In the genomic region with DNA sequence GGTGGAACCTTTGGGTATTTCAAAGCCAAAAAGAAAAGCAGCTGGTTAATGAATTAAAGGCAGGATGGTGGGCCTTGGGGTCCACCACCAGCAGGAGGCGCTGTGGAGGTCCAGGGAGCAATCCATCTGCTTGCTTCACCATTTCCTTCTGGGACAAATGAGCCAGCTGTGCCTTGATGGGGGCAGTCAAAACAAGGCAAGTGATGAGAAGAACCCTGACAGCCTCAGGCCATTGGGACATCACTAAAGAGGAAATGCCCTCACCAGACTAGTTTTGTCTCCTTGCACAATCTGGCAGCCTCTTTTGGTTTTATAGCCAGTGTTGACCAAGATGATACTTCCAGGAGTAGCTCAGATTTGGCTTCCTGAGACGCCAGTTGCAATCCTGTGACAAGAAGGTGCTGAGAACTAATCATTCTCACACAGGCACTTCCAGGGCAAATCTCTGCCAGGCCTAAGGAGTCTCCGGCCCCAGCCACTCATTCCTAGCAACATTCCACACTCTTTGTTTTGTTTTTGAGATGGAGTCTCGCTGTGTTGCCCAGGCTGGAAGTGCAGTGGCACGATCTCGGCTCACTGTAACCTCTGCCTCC, we compare ENCODE assay signal across 1 cellular context.
TF ChIP-seq lines count a peak whose summit lies in the region.

No MANE protein-coding gene starts in this region.

TF ChIP-seq in K562, 482 proteins besides CTCF, POLR2A, EP300 and RAD21 (continued from another document and continues in another):
- TF ChIP-seq, protein P1, sequence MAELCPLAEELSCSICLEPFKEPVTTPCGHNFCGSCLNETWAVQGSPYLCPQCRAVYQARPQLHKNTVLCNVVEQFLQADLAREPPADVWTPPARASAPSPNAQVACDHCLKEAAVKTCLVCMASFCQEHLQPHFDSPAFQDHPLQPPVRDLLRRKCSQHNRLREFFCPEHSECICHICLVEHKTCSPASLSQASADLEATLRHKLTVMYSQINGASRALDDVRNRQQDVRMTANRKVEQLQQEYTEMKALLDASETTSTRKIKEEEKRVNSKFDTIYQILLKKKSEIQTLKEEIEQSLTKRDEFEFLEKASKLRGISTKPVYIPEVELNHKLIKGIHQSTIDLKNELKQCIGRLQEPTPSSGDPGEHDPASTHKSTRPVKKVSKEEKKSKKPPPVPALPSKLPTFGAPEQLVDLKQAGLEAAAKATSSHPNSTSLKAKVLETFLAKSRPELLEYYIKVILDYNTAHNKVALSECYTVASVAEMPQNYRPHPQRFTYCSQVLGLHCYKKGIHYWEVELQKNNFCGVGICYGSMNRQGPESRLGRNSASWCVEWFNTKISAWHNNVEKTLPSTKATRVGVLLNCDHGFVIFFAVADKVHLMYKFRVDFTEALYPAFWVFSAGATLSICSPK (IDR thresholded peaks at IDR 0.05; ENCODE audit: borderline replicate concordance) = no peak
- TF ChIP-seq SPI1 (IDR thresholded peaks at IDR 0.05; ENCODE audit: borderline replicate concordance, low read depth, low read length) = no peak; the same call in 1 of the 2 replicates
- TF ChIP-seq, protein P2, sequence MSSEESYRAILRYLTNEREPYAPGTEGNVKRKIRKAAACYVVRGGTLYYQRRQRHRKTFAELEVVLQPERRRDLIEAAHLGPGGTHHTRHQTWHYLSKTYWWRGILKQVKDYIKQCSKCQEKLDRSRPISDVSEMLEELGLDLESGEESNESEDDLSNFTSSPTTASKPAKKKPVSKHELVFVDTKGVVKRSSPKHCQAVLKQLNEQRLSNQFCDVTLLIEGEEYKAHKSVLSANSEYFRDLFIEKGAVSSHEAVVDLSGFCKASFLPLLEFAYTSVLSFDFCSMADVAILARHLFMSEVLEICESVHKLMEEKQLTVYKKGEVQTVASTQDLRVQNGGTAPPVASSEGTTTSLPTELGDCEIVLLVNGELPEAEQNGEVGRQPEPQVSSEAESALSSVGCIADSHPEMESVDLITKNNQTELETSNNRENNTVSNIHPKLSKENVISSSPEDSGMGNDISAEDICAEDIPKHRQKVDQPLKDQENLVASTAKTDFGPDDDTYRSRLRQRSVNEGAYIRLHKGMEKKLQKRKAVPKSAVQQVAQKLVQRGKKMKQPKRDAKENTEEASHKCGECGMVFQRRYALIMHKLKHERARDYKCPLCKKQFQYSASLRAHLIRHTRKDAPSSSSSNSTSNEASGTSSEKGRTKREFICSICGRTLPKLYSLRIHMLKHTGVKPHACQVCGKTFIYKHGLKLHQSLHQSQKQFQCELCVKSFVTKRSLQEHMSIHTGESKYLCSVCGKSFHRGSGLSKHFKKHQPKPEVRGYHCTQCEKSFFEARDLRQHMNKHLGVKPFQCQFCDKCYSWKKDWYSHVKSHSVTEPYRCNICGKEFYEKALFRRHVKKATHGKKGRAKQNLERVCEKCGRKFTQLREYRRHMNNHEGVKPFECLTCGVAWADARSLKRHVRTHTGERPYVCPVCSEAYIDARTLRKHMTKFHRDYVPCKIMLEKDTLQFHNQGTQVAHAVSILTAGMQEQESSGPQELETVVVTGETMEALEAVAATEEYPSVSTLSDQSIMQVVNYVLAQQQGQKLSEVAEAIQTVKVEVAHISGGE (CRISPR knock-in tag; IDR thresholded peaks at IDR 0.05) = no peak
- TF ChIP-seq PHTF2 (CRISPR knock-in tag; IDR thresholded peaks at IDR 0.05) = no peak
- TF ChIP-seq, protein P3, sequence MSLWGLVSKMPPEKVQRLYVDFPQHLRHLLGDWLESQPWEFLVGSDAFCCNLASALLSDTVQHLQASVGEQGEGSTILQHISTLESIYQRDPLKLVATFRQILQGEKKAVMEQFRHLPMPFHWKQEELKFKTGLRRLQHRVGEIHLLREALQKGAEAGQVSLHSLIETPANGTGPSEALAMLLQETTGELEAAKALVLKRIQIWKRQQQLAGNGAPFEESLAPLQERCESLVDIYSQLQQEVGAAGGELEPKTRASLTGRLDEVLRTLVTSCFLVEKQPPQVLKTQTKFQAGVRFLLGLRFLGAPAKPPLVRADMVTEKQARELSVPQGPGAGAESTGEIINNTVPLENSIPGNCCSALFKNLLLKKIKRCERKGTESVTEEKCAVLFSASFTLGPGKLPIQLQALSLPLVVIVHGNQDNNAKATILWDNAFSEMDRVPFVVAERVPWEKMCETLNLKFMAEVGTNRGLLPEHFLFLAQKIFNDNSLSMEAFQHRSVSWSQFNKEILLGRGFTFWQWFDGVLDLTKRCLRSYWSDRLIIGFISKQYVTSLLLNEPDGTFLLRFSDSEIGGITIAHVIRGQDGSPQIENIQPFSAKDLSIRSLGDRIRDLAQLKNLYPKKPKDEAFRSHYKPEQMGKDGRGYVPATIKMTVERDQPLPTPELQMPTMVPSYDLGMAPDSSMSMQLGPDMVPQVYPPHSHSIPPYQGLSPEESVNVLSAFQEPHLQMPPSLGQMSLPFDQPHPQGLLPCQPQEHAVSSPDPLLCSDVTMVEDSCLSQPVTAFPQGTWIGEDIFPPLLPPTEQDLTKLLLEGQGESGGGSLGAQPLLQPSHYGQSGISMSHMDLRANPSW (CRISPR knock-in tag; IDR thresholded peaks at IDR 0.05) = 0 out of 2 replicates have a peak, but pooled peaks have one; percentile 41
- no peak for TF ChIP-seq PML (IDR thresholded peaks at IDR 0.05; ENCODE audit: low read length)
- TF ChIP-seq PHB (CRISPR knock-in tag; IDR thresholded peaks at IDR 0.05) = no peak
- no peak for TF ChIP-seq ZC3H11A (IDR thresholded peaks at IDR 0.05; ENCODE audit: low read depth, low read length)
- no peak for TF ChIP-seq FOXK1 (CRISPR knock-in tag; IDR thresholded peaks at IDR 0.05; ENCODE audit: borderline replicate concordance)
- no peak for TF ChIP-seq PRMT5 (CRISPR knock-in tag; IDR thresholded peaks at IDR 0.05)
- TF ChIP-seq, protein P4, sequence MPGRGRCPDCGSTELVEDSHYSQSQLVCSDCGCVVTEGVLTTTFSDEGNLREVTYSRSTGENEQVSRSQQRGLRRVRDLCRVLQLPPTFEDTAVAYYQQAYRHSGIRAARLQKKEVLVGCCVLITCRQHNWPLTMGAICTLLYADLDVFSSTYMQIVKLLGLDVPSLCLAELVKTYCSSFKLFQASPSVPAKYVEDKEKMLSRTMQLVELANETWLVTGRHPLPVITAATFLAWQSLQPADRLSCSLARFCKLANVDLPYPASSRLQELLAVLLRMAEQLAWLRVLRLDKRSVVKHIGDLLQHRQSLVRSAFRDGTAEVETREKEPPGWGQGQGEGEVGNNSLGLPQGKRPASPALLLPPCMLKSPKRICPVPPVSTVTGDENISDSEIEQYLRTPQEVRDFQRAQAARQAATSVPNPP (IDR thresholded peaks at IDR 0.05; ENCODE audit: borderline replicate concordance, insufficient read depth, insufficient read length) = no peak
- no peak for TF ChIP-seq NR4A1 (CRISPR knock-in tag; IDR thresholded peaks at IDR 0.05)
- TF ChIP-seq NR4A1 (tag; IDR thresholded peaks at IDR 0.05) = 0 out of 2 replicates have a peak, but pooled peaks have one; percentile 18
- no peak for TF ChIP-seq ZNF444 (CRISPR knock-in tag; IDR thresholded peaks at IDR 0.05)
- 0 out of 2 replicates have a peak, but pooled peaks have one; percentile 16 for TF ChIP-seq JUN (IDR thresholded peaks at IDR 0.05; ENCODE audit: borderline replicate concordance, low read depth, low read length)
- TF ChIP-seq JUN (CRISPR knock-in tag; IDR thresholded peaks at IDR 0.05; ENCODE audit: borderline replicate concordance) = no peak
- no peak for TF ChIP-seq ARID1B (IDR thresholded peaks at IDR 0.05)
- TF ChIP-seq, protein P5, sequence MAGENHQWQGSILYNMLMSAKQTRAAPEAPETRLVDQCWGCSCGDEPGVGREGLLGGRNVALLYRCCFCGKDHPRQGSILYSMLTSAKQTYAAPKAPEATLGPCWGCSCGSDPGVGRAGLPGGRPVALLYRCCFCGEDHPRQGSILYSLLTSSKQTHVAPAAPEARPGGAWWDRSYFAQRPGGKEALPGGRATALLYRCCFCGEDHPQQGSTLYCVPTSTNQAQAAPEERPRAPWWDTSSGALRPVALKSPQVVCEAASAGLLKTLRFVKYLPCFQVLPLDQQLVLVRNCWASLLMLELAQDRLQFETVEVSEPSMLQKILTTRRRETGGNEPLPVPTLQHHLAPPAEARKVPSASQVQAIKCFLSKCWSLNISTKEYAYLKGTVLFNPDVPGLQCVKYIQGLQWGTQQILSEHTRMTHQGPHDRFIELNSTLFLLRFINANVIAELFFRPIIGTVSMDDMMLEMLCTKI (IDR thresholded peaks at IDR 0.05; ENCODE audit: partially characterized antibody) = no peak
- TF ChIP-seq SMAD1 (IDR thresholded peaks at IDR 0.05; ENCODE audit: low read depth, low read length, partially characterized antibody) = no peak
- no peak for TF ChIP-seq FOSL1 (tag; conservative IDR thresholded peaks at IDR 0.05)
- no peak for TF ChIP-seq LEF1 (IDR thresholded peaks at IDR 0.05)
- no peak for TF ChIP-seq SAFB (IDR thresholded peaks at IDR 0.05; ENCODE audit: borderline replicate concordance, low read depth, low read length)
- TF ChIP-seq PPARD (CRISPR knock-in tag; IDR thresholded peaks at IDR 0.05) = no peak
- TF ChIP-seq FOS (IDR thresholded peaks at IDR 0.05; ENCODE audit: extremely low read depth, insufficient read length) = no peak
- no peak for TF ChIP-seq ZNF778 (CRISPR knock-in tag; IDR thresholded peaks at IDR 0.05)
- TF ChIP-seq, protein P6, sequence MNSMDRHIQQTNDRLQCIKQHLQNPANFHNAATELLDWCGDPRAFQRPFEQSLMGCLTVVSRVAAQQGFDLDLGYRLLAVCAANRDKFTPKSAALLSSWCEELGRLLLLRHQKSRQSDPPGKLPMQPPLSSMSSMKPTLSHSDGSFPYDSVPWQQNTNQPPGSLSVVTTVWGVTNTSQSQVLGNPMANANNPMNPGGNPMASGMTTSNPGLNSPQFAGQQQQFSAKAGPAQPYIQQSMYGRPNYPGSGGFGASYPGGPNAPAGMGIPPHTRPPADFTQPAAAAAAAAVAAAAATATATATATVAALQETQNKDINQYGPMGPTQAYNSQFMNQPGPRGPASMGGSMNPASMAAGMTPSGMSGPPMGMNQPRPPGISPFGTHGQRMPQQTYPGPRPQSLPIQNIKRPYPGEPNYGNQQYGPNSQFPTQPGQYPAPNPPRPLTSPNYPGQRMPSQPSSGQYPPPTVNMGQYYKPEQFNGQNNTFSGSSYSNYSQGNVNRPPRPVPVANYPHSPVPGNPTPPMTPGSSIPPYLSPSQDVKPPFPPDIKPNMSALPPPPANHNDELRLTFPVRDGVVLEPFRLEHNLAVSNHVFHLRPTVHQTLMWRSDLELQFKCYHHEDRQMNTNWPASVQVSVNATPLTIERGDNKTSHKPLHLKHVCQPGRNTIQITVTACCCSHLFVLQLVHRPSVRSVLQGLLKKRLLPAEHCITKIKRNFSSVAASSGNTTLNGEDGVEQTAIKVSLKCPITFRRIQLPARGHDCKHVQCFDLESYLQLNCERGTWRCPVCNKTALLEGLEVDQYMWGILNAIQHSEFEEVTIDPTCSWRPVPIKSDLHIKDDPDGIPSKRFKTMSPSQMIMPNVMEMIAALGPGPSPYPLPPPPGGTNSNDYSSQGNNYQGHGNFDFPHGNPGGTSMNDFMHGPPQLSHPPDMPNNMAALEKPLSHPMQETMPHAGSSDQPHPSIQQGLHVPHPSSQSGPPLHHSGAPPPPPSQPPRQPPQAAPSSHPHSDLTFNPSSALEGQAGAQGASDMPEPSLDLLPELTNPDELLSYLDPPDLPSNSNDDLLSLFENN (IDR thresholded peaks at IDR 0.05; ENCODE audit: low read depth in 2 of 2, low read length in 2 of 2) = no peak
- no peak for TF ChIP-seq NFYB (IDR thresholded peaks at IDR 0.05; ENCODE audit: extremely low read depth, insufficient read length)
- TF ChIP-seq HDAC8 (tag; IDR thresholded peaks at IDR 0.05) = no peak
- TF ChIP-seq, protein P7, sequence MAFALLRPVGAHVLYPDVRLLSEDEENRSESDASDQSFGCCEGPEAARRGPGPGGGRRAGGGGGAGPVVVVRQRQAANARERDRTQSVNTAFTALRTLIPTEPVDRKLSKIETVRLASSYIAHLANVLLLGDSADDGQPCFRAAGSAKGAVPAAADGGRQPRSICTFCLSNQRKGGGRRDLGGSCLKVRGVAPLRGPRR (CRISPR knock-in tag; IDR thresholded peaks at IDR 0.05) = no peak
- TF ChIP-seq MIER1 (IDR thresholded peaks at IDR 0.05; ENCODE audit: low read depth) = no peak
- TF ChIP-seq ZZZ3 (IDR thresholded peaks at IDR 0.05) = no peak
- no peak for TF ChIP-seq DNMT1 (IDR thresholded peaks at IDR 0.05)
- no peak for TF ChIP-seq CHD2 (IDR thresholded peaks at IDR 0.05; ENCODE audit: low read depth, low read length)
- no peak for TF ChIP-seq KDM2B (CRISPR knock-in tag; IDR thresholded peaks at IDR 0.05)
- TF ChIP-seq POLR3A (IDR thresholded peaks at IDR 0.05; ENCODE audit: borderline replicate concordance, extremely low read depth, insufficient read depth, insufficient read length) = no peak
- TF ChIP-seq, protein P8, sequence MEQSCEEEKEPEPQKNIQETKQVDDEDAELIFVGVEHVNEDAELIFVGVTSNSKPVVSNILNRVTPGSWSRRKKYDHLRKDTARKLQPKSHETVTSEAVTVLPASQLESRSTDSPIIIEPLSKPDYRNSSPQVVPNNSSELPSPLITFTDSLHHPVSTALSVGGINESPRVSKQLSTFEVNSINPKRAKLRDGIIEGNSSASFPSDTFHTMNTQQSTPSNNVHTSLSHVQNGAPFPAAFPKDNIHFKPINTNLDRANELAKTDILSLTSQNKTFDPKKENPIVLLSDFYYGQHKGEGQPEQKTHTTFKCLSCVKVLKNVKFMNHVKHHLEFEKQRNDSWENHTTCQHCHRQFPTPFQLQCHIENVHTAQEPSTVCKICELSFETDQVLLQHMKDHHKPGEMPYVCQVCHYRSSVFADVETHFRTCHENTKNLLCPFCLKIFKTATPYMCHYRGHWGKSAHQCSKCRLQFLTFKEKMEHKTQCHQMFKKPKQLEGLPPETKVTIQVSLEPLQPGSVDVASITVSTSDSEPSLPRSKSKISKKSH (CRISPR knock-in tag; IDR thresholded peaks at IDR 0.05) = no peak
- TF ChIP-seq RB1 (IDR thresholded peaks at IDR 0.05; ENCODE audit: low read depth) = peak; percentile 16; the same call in 1 of the 2 replicates
- no peak for TF ChIP-seq HIVEP1 (CRISPR knock-in tag; IDR thresholded peaks at IDR 0.05)
- TF ChIP-seq SMAD2 (IDR thresholded peaks at IDR 0.05; ENCODE audit: low read depth, low read length) = no peak
- TF ChIP-seq, protein P9, sequence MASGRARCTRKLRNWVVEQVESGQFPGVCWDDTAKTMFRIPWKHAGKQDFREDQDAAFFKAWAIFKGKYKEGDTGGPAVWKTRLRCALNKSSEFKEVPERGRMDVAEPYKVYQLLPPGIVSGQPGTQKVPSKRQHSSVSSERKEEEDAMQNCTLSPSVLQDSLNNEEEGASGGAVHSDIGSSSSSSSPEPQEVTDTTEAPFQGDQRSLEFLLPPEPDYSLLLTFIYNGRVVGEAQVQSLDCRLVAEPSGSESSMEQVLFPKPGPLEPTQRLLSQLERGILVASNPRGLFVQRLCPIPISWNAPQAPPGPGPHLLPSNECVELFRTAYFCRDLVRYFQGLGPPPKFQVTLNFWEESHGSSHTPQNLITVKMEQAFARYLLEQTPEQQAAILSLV (tag; IDR thresholded peaks at IDR 0.05) = no peak
- TF ChIP-seq XRCC3 (IDR thresholded peaks at IDR 0.05) = no peak
- no peak for TF ChIP-seq SIN3A (IDR thresholded peaks at IDR 0.05; ENCODE audit: borderline replicate concordance in 2 of 2, control insufficient read depth in 1 of 2, low read depth in 2 of 2, low read length in 2 of 2)
- no peak for TF ChIP-seq RNF2 (IDR thresholded peaks at IDR 0.05)
